In the genomic region with DNA sequence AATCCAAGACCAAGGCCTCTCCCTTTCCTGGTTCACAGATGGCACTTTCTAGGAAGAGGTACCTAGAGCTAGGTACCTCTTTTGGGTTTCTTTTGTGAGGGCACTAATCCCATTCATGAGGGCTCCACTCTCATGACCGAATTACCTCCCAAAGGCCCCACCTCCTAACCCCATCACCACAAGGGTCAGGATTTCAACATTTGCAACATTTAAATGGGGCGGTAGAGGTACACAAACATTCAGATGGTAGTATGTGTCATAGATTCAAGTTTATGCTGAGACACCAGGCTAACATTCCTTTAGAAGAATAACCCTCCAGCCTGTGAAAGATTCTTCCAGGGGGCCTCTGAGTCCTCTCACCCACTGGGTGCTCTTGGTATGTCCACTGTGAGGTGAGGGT, we compare ENCODE assay signal across 21 cellular contexts.
DNase-seq lines count a peak whose midpoint lies in the region; ATAC-seq and TF ChIP-seq lines count a peak whose summit lies in the region.
"Had no signal": no experiment of that assay in that cellular context is flagged by ENCODE, and none has a peak within 500 bp of the region (broad histone marks: within the 10 kb centered on the region; RNA-seq: fewer than 3 reads in every experiment).

No MANE protein-coding gene starts in this region.

- in situ Hi-C loops in astrocyte of the spinal cord (cut with HindIII; ENCODE audit: low sequenced_read_pairs) = no loop called here

- no peaks in the 10 kb centered on the region for H3K36me3 ChIP-seq in Karpas-422 (ENCODE audit: insufficient read depth, low read length)

- no peaks in the 10 kb centered on the region for H3K9me2 ChIP-seq in Karpas-422 (replicated peaks; ENCODE audit: insufficient read depth, low read length)

- H2AFZ ChIP-seq in Karpas-422 (ENCODE audit: low read length) = no peak overlapping the region

- no peak overlapping the region for H3K9ac ChIP-seq in Karpas-422 (ENCODE audit: low read length)
- H3K9ac ChIP-seq: KMS-11 had no signal

- H3K4me3 ChIP-seq in Karpas-422 (ENCODE audit: low read length) = no peak overlapping the region
- no peak overlapping the region for H3K4me3 ChIP-seq in astrocyte of the spinal cord (ENCODE audit: low read depth, low read length)
- no peak overlapping the region for H3K4me3 ChIP-seq in foreskin fibroblast (ENCODE audit: low read depth in 1 of 2, low read length in 2 of 2)
- H3K4me3 ChIP-seq: testis had no signal

- no peak for DNase-seq in Karpas-422
- peak; percentile 28 for DNase-seq in astrocyte of the spinal cord (ENCODE audit: low read depth, low spot score)
- peak; percentile 42 to 63 for DNase-seq in foreskin fibroblast
- DNase-seq in renal cortical epithelial cell (ENCODE audit: low read depth) = peak; percentile 70
- no peak for DNase-seq in H4 (ENCODE audit: low spot score)
- DNase-seq in omental fat pad (ENCODE audit: low spot score) = no peak
- DNase-seq in nucleus accumbens (lab: John Stamatoyannopoulos, UW) = no peak
- DNase-seq: activated CD8-positive, alpha-beta T cell treated with anti-CD3 and anti-CD28 coated beads for 36 hours; activated naive CD4-positive, alpha-beta T cell treated with Interleukin-2 at 50 U/mL for 16 hours; activated T-cell treated with anti-CD3 and anti-CD28 coated beads for 4 hours; CD4-positive, CD25-positive, alpha-beta regulatory T cell; DMS153; effector CD8-positive, alpha-beta T cell; GF-D8; NCI-H1048; NCI-H187 treated with DMSO at 0.1 percent for 48 hours; testis had no signal

- H3K27me3 ChIP-seq in Karpas-422 (ENCODE audit: low read length) = no peaks in the 10 kb centered on the region
- H3K27me3 ChIP-seq: testis had no signal

- peaks cover 83% of the 10 kb centered on the region for H3K4me1 ChIP-seq in Karpas-422 (ENCODE audit: low read length)
- H3K4me1 ChIP-seq: testis had no signal

- H3K27ac ChIP-seq in Karpas-422 (ENCODE audit: low read length) = peak overlapping the region; percentile 42; the same call in 1 of the 2 replicates
- H3K27ac ChIP-seq: KMS-11, testis had no signal

- ATAC-seq in omental fat pad (ENCODE audit: low FRiP score) = no peak
- ATAC-seq: activated CD8-positive, alpha-beta T cell treated with anti-CD3 and anti-CD28 coated beads for 36 hours; SK-N-SH treated with all-trans-retinoic acid at 6 μM for 48 hours; stimulated activated memory B cell treated with anti-CD40 and anti-IgM and Interleukin-4, amounts not matched to agents 10 μg/mL and 1 μg/mL and 100 μg/mL, for 72 hours; WTC11 had no signal

- no peaks in the 10 kb centered on the region for H3K9me3 ChIP-seq in Karpas-422 (ENCODE audit: low read length)
- H3K9me3 ChIP-seq: testis had no signal

- TF ChIP-seq CTCF in astrocyte of the spinal cord (IDR thresholded peaks at IDR 0.05; ENCODE audit: low read depth, low read length) (no peak), foreskin fibroblast (IDR thresholded peaks at IDR 0.05; ENCODE audit: low read depth, low read length) (no peak), omental fat pad (IDR thresholded peaks at IDR 0.05) (no peak)

- H4K20me1 ChIP-seq in Karpas-422 (ENCODE audit: insufficient read depth, low read depth, low read length) = peaks cover 16% of the 10 kb centered on the region

- H3K4me2 ChIP-seq in Karpas-422 (ENCODE audit: low read depth, low read length, poor library complexity, severe bottlenecking) = peak overlapping the region; percentile 47
- H3K4me2 ChIP-seq: KMS-11 had no signal

- H3K79me2 ChIP-seq in Karpas-422 (ENCODE audit: low read length) = peaks cover 6% of the 10 kb centered on the region; the same call in 1 of the 2 replicates

Comparison
In these comparisons a context has a peak if more than half of its experiments do, and no peak if none do; other contexts are left out.
1. DNase-seq: peak in astrocyte of the spinal cord (single experiment), foreskin fibroblast (2 of 2) and renal cortical epithelial cell (single experiment); none in Karpas-422 (single experiment), H4 (single experiment), omental fat pad (single experiment) and nucleus accumbens (0 of 56).